ENCODE assay signal across 23 cellular contexts in the genomic region with DNA sequence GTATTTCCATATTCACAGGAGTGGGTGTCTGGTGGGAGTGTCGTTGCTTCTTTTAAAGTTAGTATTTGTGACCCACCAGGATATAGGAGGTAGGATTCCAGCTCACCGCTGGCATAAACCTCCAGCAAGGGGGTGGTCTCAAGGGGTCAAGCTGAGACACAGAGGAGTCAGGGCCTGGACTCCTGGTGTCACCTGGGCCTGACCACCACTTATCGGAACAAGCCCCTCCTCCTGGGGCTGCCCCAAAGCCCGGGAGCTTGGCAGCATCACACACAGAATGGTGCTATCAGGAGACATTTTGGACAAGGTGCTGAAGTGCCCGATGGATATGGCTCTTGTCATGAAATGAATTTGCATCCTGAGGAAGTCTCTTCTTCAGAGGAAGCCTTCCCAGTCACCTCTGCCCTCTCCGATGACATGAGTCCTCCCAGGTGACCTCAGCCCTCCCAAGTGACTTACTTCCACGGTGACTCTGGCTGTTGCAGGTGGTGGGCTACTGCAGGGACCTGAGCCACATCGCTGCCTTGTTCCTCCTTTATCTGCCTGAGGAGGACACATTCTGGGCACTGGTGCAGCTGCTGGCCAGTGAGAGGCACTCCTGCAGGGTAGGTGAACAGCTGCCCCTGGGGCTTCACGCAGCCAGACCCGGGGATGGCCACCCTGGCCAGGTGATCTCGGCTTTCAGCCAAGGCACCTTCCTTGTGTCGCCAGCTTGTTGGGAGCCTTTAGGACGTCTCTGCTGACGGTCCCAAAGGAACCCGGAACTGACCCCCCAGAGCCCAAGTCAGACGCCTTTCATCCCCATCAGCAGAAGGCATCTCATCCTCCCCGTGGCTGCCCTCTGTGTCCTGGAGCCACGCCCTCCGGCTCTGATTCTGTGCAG.
DNase-seq lines count a peak whose midpoint lies in the region; ATAC-seq and TF ChIP-seq lines count a peak whose summit lies in the region.
"Had no signal": no experiment of that assay in that cellular context is flagged by ENCODE, and none has a peak within 500 bp of the region (broad histone marks: within the 10 kb centered on the region; RNA-seq: fewer than 3 reads in every experiment).

No MANE protein-coding gene starts in this region.

- DNase-seq in NCI-H146 (lab: John Stamatoyannopoulos, UW) (peak; percentile 30), NCI-H146 treated with DMSO at 0.1 percent for 48 hours (lab: John Stamatoyannopoulos, UW; ENCODE audit: unreplicated experiment) (no peak), memory B cell (ENCODE audit: low spot score in 2 of 2) (no peak)
- DNase-seq in activated CD4-positive, alpha-beta T cell treated with anti-CD3 and anti-CD28 coated beads, Interleukin-2, amount 10 ng/mL, durations not matched to agents 24 days and 14 days: no peak
- no peak for DNase-seq in T-helper 2 cell treated with Interferon-gamma antibody and Interleukin-4, amounts not matched to agents 5 μg/mL and 100 μg/mL, for 36 hours (ENCODE audit: low spot score)
- DNase-seq: dermis blood vessel endothelial cell, gastrocnemius medialis, mesendoderm, NCI-H1092, NCI-H187 treated with DMSO at 0.1 percent for 48 hours, NCI-H2227 treated with DMSO at 0.1 percent for 48 hours, NCI-H748 treated with DMSO at 0.1 percent for 48 hours, psoas muscle, SK-N-SH had no signal

- peaks cover 5% of the 10 kb centered on the region; the same call in 1 of the 2 replicates for H3K9me3 ChIP-seq in BLaER1
- no peaks in the 10 kb centered on the region for H3K9me3 ChIP-seq in OCI-LY3 (ENCODE audit: insufficient read depth, low read length)
- H3K9me3 ChIP-seq: gastrocnemius medialis, psoas muscle, SK-N-SH had no signal

- H3K4me1 Mint-ChIP-seq in memory B cell: peaks cover 12% of the 10 kb centered on the region
- H3K4me1 Mint-ChIP-seq in stimulated activated memory B cell treated with anti-CD40 and anti-IgM and Interleukin-4, amounts not matched to agents 10 μg/mL and 1 μg/mL and 100 μg/mL, for 72 hours: peaks cover 30% of the 10 kb centered on the region
- peaks cover 5% of the 10 kb centered on the region for H3K4me1 Mint-ChIP-seq in activated CD4-positive, alpha-beta T cell treated with anti-CD3 and anti-CD28 coated beads, Interleukin-2, amount 10 ng/mL, durations not matched to agents 24 days and 14 days
- H3K4me1 Mint-ChIP-seq in T-helper 2 cell treated with Interferon-gamma antibody and Interleukin-4, amounts not matched to agents 5 μg/mL and 100 μg/mL, for 36 hours (ENCODE audit: low read depth): peaks cover 3% of the 10 kb centered on the region
- H3K4me1 Mint-ChIP-seq: central memory CD8-positive, alpha-beta T cell had no signal

- no peaks in the 10 kb centered on the region for H3K9me3 Mint-ChIP-seq in memory B cell
- H3K9me3 Mint-ChIP-seq in stimulated activated memory B cell treated with anti-CD40 and anti-IgM and Interleukin-4, amounts not matched to agents 10 μg/mL and 1 μg/mL and 100 μg/mL, for 72 hours: no peaks in the 10 kb centered on the region
- H3K9me3 Mint-ChIP-seq in activated CD4-positive, alpha-beta T cell treated with anti-CD3 and anti-CD28 coated beads, Interleukin-2, amount 10 ng/mL, durations not matched to agents 24 days and 14 days: no peaks in the 10 kb centered on the region
- H3K9me3 Mint-ChIP-seq in T-helper 2 cell treated with Interferon-gamma antibody and Interleukin-4, amounts not matched to agents 5 μg/mL and 100 μg/mL, for 36 hours: no peaks in the 10 kb centered on the region
- H3K9me3 Mint-ChIP-seq: CD4-positive, alpha-beta T cell; central memory CD8-positive, alpha-beta T cell; stimulated activated naive CD8-positive, alpha-beta T cell treated with anti-CD3 and anti-CD28 coated beads, Interleukin-15, Interleukin-2, amounts not matched to agents 100 ng/mL and 50 ng/mL, for 24 hours; T-helper 1 cell treated with Interleukin-12 subunit alpha and Interleukin-12 subunit beta and Interleukin-4 antibody, amounts not matched to agents 30 μg/mL and 1 μg/mL, for 36 hours had no signal

- no peak overlapping the region for H3K27ac ChIP-seq in BLaER1
- no peak overlapping the region for H3K27ac ChIP-seq in OCI-LY3 (ENCODE audit: low read length)
- H3K27ac ChIP-seq: gastrocnemius medialis, hepatocyte, psoas muscle had no signal

- H3K27ac Mint-ChIP-seq in memory B cell: peak overlapping the region; percentile 48
- H3K27ac Mint-ChIP-seq in stimulated activated memory B cell treated with anti-CD40 and anti-IgM and Interleukin-4, amounts not matched to agents 10 μg/mL and 1 μg/mL and 100 μg/mL, for 72 hours: no peak overlapping the region
- H3K27ac Mint-ChIP-seq in activated CD4-positive, alpha-beta T cell treated with anti-CD3 and anti-CD28 coated beads, Interleukin-2, amount 10 ng/mL, durations not matched to agents 24 days and 14 days: no peak overlapping the region
- no peak overlapping the region for H3K27ac Mint-ChIP-seq in T-helper 2 cell treated with Interferon-gamma antibody and Interleukin-4, amounts not matched to agents 5 μg/mL and 100 μg/mL, for 36 hours
- H3K27ac Mint-ChIP-seq: CD4-positive, alpha-beta T cell; stimulated activated naive CD8-positive, alpha-beta T cell treated with anti-CD3 and anti-CD28 coated beads, Interleukin-15, Interleukin-2, amounts not matched to agents 100 ng/mL and 50 ng/mL, for 24 hours; T-helper 1 cell treated with Interleukin-12 subunit alpha and Interleukin-12 subunit beta and Interleukin-4 antibody, amounts not matched to agents 30 μg/mL and 1 μg/mL, for 36 hours had no signal

- H3K27me3 ChIP-seq in BLaER1: no peaks in the 10 kb centered on the region
- H3K27me3 ChIP-seq in OCI-LY3 (ENCODE audit: low read depth, low read length): no peaks in the 10 kb centered on the region
- H3K27me3 ChIP-seq: gastrocnemius medialis, hepatocyte had no signal

- H3K9ac ChIP-seq in BLaER1: no peak overlapping the region
- no peak overlapping the region for H3K9ac ChIP-seq in OCI-LY3 (ENCODE audit: low read length)
- H3K9ac ChIP-seq: SK-N-SH had no signal

- ATAC-seq in memory B cell (ENCODE audit: low read depth): no peak
- no peak for ATAC-seq in stimulated activated memory B cell treated with anti-CD40 and anti-IgM and Interleukin-4, amounts not matched to agents 10 μg/mL and 1 μg/mL and 100 μg/mL, for 72 hours
- ATAC-seq: gastrocnemius medialis, psoas muscle had no signal

- no peaks in the 10 kb centered on the region for H3K36me3 Mint-ChIP-seq in memory B cell
- H3K36me3 Mint-ChIP-seq in stimulated activated memory B cell treated with anti-CD40 and anti-IgM and Interleukin-4, amounts not matched to agents 10 μg/mL and 1 μg/mL and 100 μg/mL, for 72 hours: no peaks in the 10 kb centered on the region
- H3K36me3 Mint-ChIP-seq in activated CD4-positive, alpha-beta T cell treated with anti-CD3 and anti-CD28 coated beads, Interleukin-2, amount 10 ng/mL, durations not matched to agents 24 days and 14 days (ENCODE audit: low read depth): no peaks in the 10 kb centered on the region
- no peaks in the 10 kb centered on the region for H3K36me3 Mint-ChIP-seq in T-helper 2 cell treated with Interferon-gamma antibody and Interleukin-4, amounts not matched to agents 5 μg/mL and 100 μg/mL, for 36 hours (ENCODE audit: low read depth)
- H3K36me3 Mint-ChIP-seq: IgD-negative memory B cell had no signal

- no peaks in the 10 kb centered on the region for H3K79me2 ChIP-seq in OCI-LY3 (ENCODE audit: low read length)
- H3K79me2 ChIP-seq: hepatocyte had no signal

- H4K20me1 ChIP-seq in BLaER1: no peaks in the 10 kb centered on the region
- H4K20me1 ChIP-seq in OCI-LY3 (ENCODE audit: insufficient read depth, low read length): no peaks in the 10 kb centered on the region

- H2AFZ ChIP-seq in OCI-LY3 (ENCODE audit: low read depth, low read length): no peak overlapping the region
- H2AFZ ChIP-seq: hepatocyte had no signal

- TF ChIP-seq CTCF in OCI-LY3 (IDR thresholded peaks at IDR 0.05; ENCODE audit: low read depth, low read length): no peak

- intact Hi-C loops in activated CD4-positive, alpha-beta T cell treated with anti-CD3 and anti-CD28 coated beads, Interleukin-2, amount 10 ng/mL, durations not matched to agents 24 days and 14 days (cut with micrococcal nuclease): no loop called here

- H3K4me1 ChIP-seq in BLaER1 (peaks cover 19% of the 10 kb centered on the region), OCI-LY3 (ENCODE audit: low read length) (peaks cover 14% of the 10 kb centered on the region)
- H3K4me1 ChIP-seq: gastrocnemius medialis, psoas muscle had no signal

- H3K4me3 Mint-ChIP-seq in memory B cell: no peak overlapping the region
- no peak overlapping the region for H3K4me3 Mint-ChIP-seq in stimulated activated memory B cell treated with anti-CD40 and anti-IgM and Interleukin-4, amounts not matched to agents 10 μg/mL and 1 μg/mL and 100 μg/mL, for 72 hours
- H3K4me3 Mint-ChIP-seq in activated CD4-positive, alpha-beta T cell treated with anti-CD3 and anti-CD28 coated beads, Interleukin-2, amount 10 ng/mL, durations not matched to agents 24 days and 14 days: no peak overlapping the region
- H3K4me3 Mint-ChIP-seq in T-helper 2 cell treated with Interferon-gamma antibody and Interleukin-4, amounts not matched to agents 5 μg/mL and 100 μg/mL, for 36 hours: no peak overlapping the region
- H3K4me3 Mint-ChIP-seq: CD4-positive, alpha-beta T cell; central memory CD8-positive, alpha-beta T cell; IgD-negative memory B cell; stimulated activated naive CD8-positive, alpha-beta T cell treated with anti-CD3 and anti-CD28 coated beads, Interleukin-15, Interleukin-2, amounts not matched to agents 100 ng/mL and 50 ng/mL, for 24 hours; T-helper 1 cell treated with Interleukin-12 subunit alpha and Interleukin-12 subunit beta and Interleukin-4 antibody, amounts not matched to agents 30 μg/mL and 1 μg/mL, for 36 hours had no signal

- H3K27me3 Mint-ChIP-seq in memory B cell: no peaks in the 10 kb centered on the region
- no peaks in the 10 kb centered on the region for H3K27me3 Mint-ChIP-seq in stimulated activated memory B cell treated with anti-CD40 and anti-IgM and Interleukin-4, amounts not matched to agents 10 μg/mL and 1 μg/mL and 100 μg/mL, for 72 hours
- H3K27me3 Mint-ChIP-seq in activated CD4-positive, alpha-beta T cell treated with anti-CD3 and anti-CD28 coated beads, Interleukin-2, amount 10 ng/mL, durations not matched to agents 24 days and 14 days: peaks cover 5% of the 10 kb centered on the region
- peaks cover 8% of the 10 kb centered on the region for H3K27me3 Mint-ChIP-seq in T-helper 2 cell treated with Interferon-gamma antibody and Interleukin-4, amounts not matched to agents 5 μg/mL and 100 μg/mL, for 36 hours (ENCODE audit: low read depth)
- H3K27me3 Mint-ChIP-seq: CD4-positive, alpha-beta T cell; IgD-negative memory B cell; stimulated activated naive CD8-positive, alpha-beta T cell treated with anti-CD3 and anti-CD28 coated beads, Interleukin-15, Interleukin-2, amounts not matched to agents 100 ng/mL and 50 ng/mL, for 24 hours had no signal

- H3K4me3 ChIP-seq in BLaER1: no peak overlapping the region
- no peak overlapping the region for H3K4me3 ChIP-seq in OCI-LY3 (ENCODE audit: low read length)
- H3K4me3 ChIP-seq: gastrocnemius medialis, hepatocyte, psoas muscle had no signal

- H3K4me2 ChIP-seq in BLaER1: peak overlapping the region; percentile 60
- peak overlapping the region; percentile 48 for H3K4me2 ChIP-seq in OCI-LY3 (ENCODE audit: low read length)
- H3K4me2 ChIP-seq: hepatocyte, SK-N-SH had no signal

- H3K36me3 ChIP-seq in BLaER1 (no peaks in the 10 kb centered on the region), OCI-LY3 (replicated peaks; ENCODE audit: low read depth, low read length) (no peaks in the 10 kb centered on the region)
- H3K36me3 ChIP-seq: gastrocnemius medialis had no signal
